In genomic region chr3:169836942-169837275, GRCh38 we compare ENCODE assay signal across 1 cellular context.
TF ChIP-seq lines count a peak whose summit lies in the region.

No MANE protein-coding gene starts in this region.

TF ChIP-seq in K562, 482 proteins besides CTCF, POLR2A, EP300 and RAD21:
- TF ChIP-seq ZNF77 (CRISPR knock-in tag; IDR thresholded peaks at IDR 0.05) (no peak), HDAC2 (IDR thresholded peaks at IDR 0.05) (no peak), GATAD2B (IDR thresholded peaks at IDR 0.05; ENCODE audit: borderline replicate concordance) (no peak), ZNF316 (IDR thresholded peaks at IDR 0.05) (no peak), MYNN (IDR thresholded peaks at IDR 0.05) (no peak), MYNN (CRISPR knock-in tag; IDR thresholded peaks at IDR 0.05) (no peak), SRSF1 (IDR thresholded peaks at IDR 0.05; ENCODE audit: low read depth, low read length) (no peak), MTA3 (IDR thresholded peaks at IDR 0.05; ENCODE audit: borderline replicate concordance) (no peak), TEAD2 (tag; IDR thresholded peaks at IDR 0.05) (no peak), SAFB (IDR thresholded peaks at IDR 0.05; ENCODE audit: borderline replicate concordance, low read depth, low read length) (no peak), CREB5 (CRISPR knock-in tag; IDR thresholded peaks at IDR 0.05) (no peak), TCF3 (CRISPR knock-in tag; IDR thresholded peaks at IDR 0.05) (no peak), ZNF133 (CRISPR knock-in tag; IDR thresholded peaks at IDR 0.05) (no peak)
